Comparison of ENCODE assay signal across 21 cellular contexts in the genomic region with DNA sequence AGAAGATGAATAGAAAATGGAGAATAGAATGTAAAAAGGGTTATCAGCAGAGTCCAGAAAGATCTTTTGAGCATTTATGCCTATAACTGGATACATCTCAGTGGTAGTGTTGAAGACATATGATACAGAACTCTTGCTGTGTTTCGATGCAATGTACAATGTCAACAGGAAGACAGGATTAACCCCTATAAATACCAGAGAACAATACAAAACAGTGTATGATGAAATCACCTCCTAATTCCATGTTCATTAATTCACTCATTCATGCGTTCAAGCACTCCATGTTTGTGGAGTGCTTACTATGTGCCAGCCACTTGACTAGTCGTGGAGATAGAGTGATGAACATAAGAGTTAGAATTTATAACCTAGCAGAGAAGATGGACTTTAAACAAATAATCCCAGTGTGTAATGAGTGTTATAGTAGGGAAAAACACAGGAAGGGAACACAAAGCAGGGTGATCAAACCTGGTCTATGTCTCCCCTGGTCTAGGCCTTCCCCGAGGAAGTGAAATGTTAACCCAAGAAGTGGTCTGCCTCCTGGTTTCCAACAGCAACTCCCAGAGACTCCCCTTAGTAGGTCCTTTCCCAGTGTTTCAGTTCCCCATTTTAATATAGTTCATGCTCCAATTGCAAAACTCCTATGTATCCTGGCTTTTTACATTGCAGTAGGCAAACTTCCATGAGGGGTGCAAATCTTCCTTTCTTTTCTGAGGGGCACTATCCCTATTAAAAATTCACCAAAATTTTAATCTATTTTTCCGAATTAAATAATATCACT. TPM values are rescaled to one million over a fixed set of nuclear protein-coding genes. Genes with fewer than 3 reads are reported as not detected.
A peak's percentile ranks its signal among the peaks of the same experiment; 100 is the strongest.
DNase-seq lines count a peak whose midpoint lies in the region; ATAC-seq and TF ChIP-seq lines count a peak whose summit lies in the region.
"Had no signal": no experiment of that assay in that cellular context is flagged by ENCODE, and none has a peak within 500 bp of the region (broad histone marks: within the 10 kb centered on the region; RNA-seq: fewer than 3 reads in every experiment).

No MANE protein-coding gene starts in this region.

- H3K9me3 ChIP-seq in A673 (ENCODE audit: low read depth, low read length, poor library complexity, severe bottlenecking) (no peaks in the 10 kb centered on the region), GM23248 (ENCODE audit: low read depth) (no peaks in the 10 kb centered on the region), mammary epithelial cell (replicated peaks; ENCODE audit: insufficient read depth, low read length) (no peaks in the 10 kb centered on the region)
- H3K9me3 ChIP-seq: A549, BE2C, Peyer's patch had no signal

- H3K9ac ChIP-seq in GM23248 (no peak overlapping the region), mammary epithelial cell (ENCODE audit: insufficient read depth, low read length) (no peak overlapping the region)

- in situ Hi-C loops in GM23248 (cut with MboI) (no loop called here), mammary epithelial cell (cut with MboI; ENCODE audit: low sequenced_read_pairs in 2 of 2) (no loop called here)

- H3F3A ChIP-seq in GM23248 (ENCODE audit: insufficient read depth), result no peaks in the 10 kb centered on the region

- intact Hi-C loops in A673 (cut with micrococcal nuclease; ENCODE audit: unreplicated experiment), result no loop called here
- intact Hi-C loops in mammary epithelial cell (cut with micrococcal nuclease), result no loop called here

- H3K4me2 ChIP-seq in GM23248 (ENCODE audit: unreplicated experiment) (no peak overlapping the region), mammary epithelial cell (ENCODE audit: insufficient read depth, low read depth, low read length) (no peak overlapping the region)
- H3K4me2 ChIP-seq: A549 had no signal

- H3K4me3 ChIP-seq in A673 (ENCODE audit: low read depth, low read length, poor library complexity, severe bottlenecking) (no peak overlapping the region), epithelial cell of esophagus (ENCODE audit: low read length) (no peak overlapping the region), GM23248 (no peak overlapping the region), mammary epithelial cell (replicated peaks in 1 of 3; ENCODE audit: insufficient read depth in 1 of 3, low read depth in 2 of 3, low read length in 3 of 3) (no peak overlapping the region)
- H3K4me3 ChIP-seq: A549, Peyer's patch had no signal

- DNase-seq in A673 (ENCODE audit: low spot score) (peak; percentile 80), DMS53 treated with DMSO at 0.1 percent for 48 hours (lab: John Stamatoyannopoulos, UW; ENCODE audit: unreplicated experiment) (peak; percentile 47), NCI-H510A treated with DMSO at 0.1 percent for 48 hours (lab: John Stamatoyannopoulos, UW) (peak; percentile 35), epithelial cell of esophagus (ENCODE audit: low read depth) (peak; percentile 19), GM23248 (no peak), mammary epithelial cell (no peak)
- DNase-seq: BE2C; CD4-positive, CD25-positive, alpha-beta regulatory T cell; H9; HFFc6; KG1; NCI-H1105 treated with DMSO at 0.1 percent for 48 hours; NCI-H1694; NCI-H2081 treated with DMSO at 0.1 percent for 48 hours; NCI-H446 treated with DMSO at 0.1 percent for 48 hours; Peyer's patch; T-cell had no signal

- H2AFZ ChIP-seq in GM23248 (no peak overlapping the region), mammary epithelial cell (ENCODE audit: low read depth, low read length) (no peak overlapping the region)

- dilution Hi-C loops in mammary epithelial cell (cut with HindIII; ENCODE audit: low sequenced_read_pairs), result no loop called here

- H4K20me1 ChIP-seq in GM23248 (ENCODE audit: insufficient read depth) (no peaks in the 10 kb centered on the region), mammary epithelial cell (ENCODE audit: insufficient read depth, low read length) (no peaks in the 10 kb centered on the region)

- H3K27ac ChIP-seq in A673 (ENCODE audit: low read depth, low read length, poor library complexity, severe bottlenecking), result no peak overlapping the region
- no peak overlapping the region for H3K27ac ChIP-seq in GM23248
- no peak overlapping the region for H3K27ac ChIP-seq in mammary epithelial cell (ENCODE audit: insufficient read depth, low read depth, low read length)
- H3K27ac ChIP-seq: A549, HL-60, Peyer's patch had no signal

- H3K79me2 ChIP-seq in GM23248 (ENCODE audit: insufficient read depth) (no peaks in the 10 kb centered on the region), mammary epithelial cell (ENCODE audit: insufficient read depth, low read length) (no peaks in the 10 kb centered on the region)

- WGBS in GM23248 (ENCODE audit: low coverage in 1 of 2, low lambda C conversion rate in 2 of 2, missing lambda C conversion rate in 2 of 2), 2 experiments, result 83 to 86% methylated on average over 5 of the region's 5 CpGs
- 91% methylated on average over 5 of the region's 5 CpGs for WGBS in mammary epithelial cell (ENCODE audit: low coverage, missing lambda C conversion rate)

- H3K36me3 ChIP-seq in A673 (ENCODE audit: insufficient read depth, low read length, poor library complexity, severe bottlenecking) (no peaks in the 10 kb centered on the region), GM23248 (ENCODE audit: low read depth) (no peaks in the 10 kb centered on the region), mammary epithelial cell (ENCODE audit: insufficient read depth, low read length) (no peaks in the 10 kb centered on the region)
- H3K36me3 ChIP-seq: BE2C, Peyer's patch had no signal

- peaks cover 13% of the 10 kb centered on the region for H3K4me1 ChIP-seq in A673 (ENCODE audit: insufficient read depth, low read length, poor library complexity, severe bottlenecking)
- H3K4me1 ChIP-seq in GM23248 (ENCODE audit: insufficient read depth), result peaks cover 8% of the 10 kb centered on the region; the same call in 1 of the 2 replicates
- H3K4me1 ChIP-seq in mammary epithelial cell (ENCODE audit: insufficient read depth, low read length), result peaks cover 8% of the 10 kb centered on the region

- no peak for ATAC-seq in GM21360 (IDR thresholded peaks at IDR 0.05; ENCODE audit: unreplicated experiment)
- ATAC-seq: A549, HepG2, T-cell had no signal

- POLR2A ChIA-PET in A673 (lab: Charles Lee; ENCODE audit: low non-redundant PET), result no interaction called here

- BruUV-seq in A673 (replicated peaks; lab: Mats Ljungman, UMichigan) (no TSS peak), mammary epithelial cell (replicated peaks; lab: Mats Ljungman, UMichigan) (no TSS peak)

- CTCF ChIA-PET in A673 (lab: Charles Lee) (no interaction called here), mammary epithelial cell (lab: Charles Lee; ENCODE audit: low non-redundant PET) (no interaction called here)

- H3K9me2 ChIP-seq in GM23248 (ENCODE audit: insufficient read depth), result no peaks in the 10 kb centered on the region

- TF ChIP-seq CTCF in A673 (conservative IDR thresholded peaks at IDR 0.05; ENCODE audit: low read depth, low read length) (no peak), epithelial cell of esophagus (IDR thresholded peaks at IDR 0.05; ENCODE audit: insufficient read depth, low read depth, low read length, missing control alignments) (no peak), mammary epithelial cell (conservative IDR thresholded peaks at IDR 0.05 in 1 of 2, IDR thresholded peaks at IDR 0.05 in 1 of 2; ENCODE audit: extremely low read depth in 1 of 2, insufficient read depth in 1 of 2, low read depth in 1 of 2, low read length in 2 of 2) (no peak)

- H3K27me3 ChIP-seq in A673 (replicated peaks; ENCODE audit: insufficient read depth, low read depth, low read length, poor library complexity) (no peaks in the 10 kb centered on the region), GM23248 (replicated peaks; ENCODE audit: insufficient read depth) (no peaks in the 10 kb centered on the region), mammary epithelial cell (ENCODE audit: insufficient read depth, low read length) (no peaks in the 10 kb centered on the region)
- H3K27me3 ChIP-seq: BE2C, Peyer's patch had no signal

RNA-seq across cellular contexts. Expression of a gene that starts 9.1 kb away (rescaled TPM):
- total RNA-seq in A673 (2021) (4.9 and 6.7 TPM in 2 replicates), mammary epithelial cell (100 to 1,000 TPM in 1 of 2 donors, 10 to 100 TPM in 1; 36.5 to 184 TPM)
- 19.2 TPM in 2 replicates for total RNA-seq in GM23248 (2014; rRNA removed; shearing (Covaris generic))
- polyA plus RNA-seq in GM23248 (2016; fragmentation: Nextera tagmentation; extraction: Ambion mirVana) (2.8 and 2.9 TPM in 2 replicates), mammary epithelial cell (9.8 TPM)
- 43.3 TPM for polyA minus RNA-seq in mammary epithelial cell

Comparison
In these comparisons a context has a peak if more than half of its experiments do, and no peak if none do; other contexts are left out.
1. DNase-seq: peak in A673 (single experiment), DMS53 treated with DMSO at 0.1 percent for 48 hours (single experiment), NCI-H510A treated with DMSO at 0.1 percent for 48 hours (single experiment) and epithelial cell of esophagus (single experiment); none in GM23248 (single experiment) and mammary epithelial cell (single experiment).